In genomic region chr18:80244956-80245730, GRCh38 we compare ENCODE assay signal across 13 cellular contexts. TPM values are rescaled to one million over a fixed set of nuclear protein-coding genes. Genes with fewer than 3 reads are reported as not detected.
A peak's percentile ranks its signal among the peaks of the same experiment; 100 is the strongest.
DNase-seq lines count a peak whose midpoint lies in the region; ATAC-seq and TF ChIP-seq lines count a peak whose summit lies in the region.
"Had no signal": no experiment of that assay in that cellular context is flagged by ENCODE, and none has a peak within 500 bp of the region (broad histone marks: within the 10 kb centered on the region; RNA-seq: fewer than 3 reads in every experiment).

No MANE protein-coding gene starts in this region.

- ATAC-seq in CD4-positive, alpha-beta T cell (ENCODE audit: poor library complexity) = no peak
- ATAC-seq in HG03045 (IDR thresholded peaks at IDR 0.05; ENCODE audit: unreplicated experiment) = no peak
- ATAC-seq: activated naive CD8-positive, alpha-beta T cell treated with anti-CD3 and anti-CD28 coated beads, Interleukin-2, amount 50 U/mL, for 24 hours; stimulated activated naive B cell treated with anti-CD40 and anti-IgM and Interleukin-4, amounts not matched to agents 10 μg/mL and 1 μg/mL and 100 μg/mL, for 72 hours had no signal

- no peaks in the 10 kb centered on the region for H3K9me3 ChIP-seq in CD4-positive, alpha-beta T cell (ENCODE audit: control insufficient read depth, low read length)
- H3K9me3 ChIP-seq in HEK293 (ENCODE audit: control insufficient read depth, insufficient read depth, low read depth, low read length) = no peaks in the 10 kb centered on the region
- H3K9me3 ChIP-seq: ovary had no signal

- no peak for DNase-seq in CD4-positive, alpha-beta T cell
- DNase-seq in coronary artery (ENCODE audit: low spot score) (peak; percentile 58), neural crest cell (ENCODE audit: low read depth, low spot score) (no peak), HUDEP-2 (lab: John Stamatoyannopoulos, UW; ENCODE audit: unreplicated experiment in 76 of 76) (no peak), KG1 (lab: John Stamatoyannopoulos, UW) (no peak), NCI-H510A (lab: John Stamatoyannopoulos, UW) (no peak)
- DNase-seq: activated CD4-positive, alpha-beta T cell treated with anti-CD3 and anti-CD28 coated beads, Interleukin-2, amount 10 ng/mL, durations not matched to agents 7 days and 5 days; activated naive CD8-positive, alpha-beta T cell treated with anti-CD3 and anti-CD28 coated beads, Interleukin-2, amount 50 U/mL, for 24 hours; NCI-H1436 treated with DMSO at 0.1 percent for 48 hours; stimulated activated naive B cell treated with anti-CD40 and anti-IgM and Interleukin-4, amounts not matched to agents 10 μg/mL and 1 μg/mL and 100 μg/mL, for 72 hours had no signal

- no peaks in the 10 kb centered on the region for H3K4me1 Mint-ChIP-seq in CD4-positive, alpha-beta T cell (ENCODE audit: low read depth)
- peaks cover 16% of the 10 kb centered on the region for H3K4me1 Mint-ChIP-seq in neural crest cell

- TF ChIP-seq CTCF in CD4-positive, alpha-beta T cell (IDR thresholded peaks at IDR 0.05) = no peak
- TF ChIP-seq CTCF in HEK293 (tag by site-specific recombination; IDR thresholded peaks at IDR 0.05) = no peak
- no peak for TF ChIP-seq CTCF in coronary artery (IDR thresholded peaks at IDR 0.05)
- no peak for TF ChIP-seq CTCF in neural crest cell (conservative IDR thresholded peaks at IDR 0.05)

- H3K4me3 ChIP-seq in HEK293 (ENCODE audit: low read depth, low read length) (no peak overlapping the region), coronary artery (no peak overlapping the region)

- H3K9me3 Mint-ChIP-seq in CD4-positive, alpha-beta T cell = no peaks in the 10 kb centered on the region
- H3K9me3 Mint-ChIP-seq in neural crest cell = no peaks in the 10 kb centered on the region
- H3K9me3 Mint-ChIP-seq: activated CD4-positive, alpha-beta T cell treated with anti-CD3 and anti-CD28 coated beads, Interleukin-2, amount 10 ng/mL, durations not matched to agents 7 days and 5 days; activated naive CD8-positive, alpha-beta T cell treated with anti-CD3 and anti-CD28 coated beads, Interleukin-2, amount 50 U/mL, for 24 hours; stimulated activated naive B cell treated with anti-CD40 and anti-IgM and Interleukin-4, amounts not matched to agents 10 μg/mL and 1 μg/mL and 100 μg/mL, for 72 hours had no signal

- H3K27ac Mint-ChIP-seq in CD4-positive, alpha-beta T cell = no peak overlapping the region
- H3K27ac Mint-ChIP-seq in neural crest cell (ENCODE audit: unreplicated experiment) = no peak overlapping the region
- H3K27ac Mint-ChIP-seq: activated CD4-positive, alpha-beta T cell treated with anti-CD3 and anti-CD28 coated beads, Interleukin-2, amount 10 ng/mL, durations not matched to agents 7 days and 5 days; activated naive CD8-positive, alpha-beta T cell treated with anti-CD3 and anti-CD28 coated beads, Interleukin-2, amount 50 U/mL, for 24 hours; stimulated activated naive B cell treated with anti-CD40 and anti-IgM and Interleukin-4, amounts not matched to agents 10 μg/mL and 1 μg/mL and 100 μg/mL, for 72 hours had no signal

- H3K4me3 Mint-ChIP-seq in CD4-positive, alpha-beta T cell = peak overlapping the region; percentile 58
- peak overlapping the region; percentile 93 for H3K4me3 Mint-ChIP-seq in neural crest cell

- no peak overlapping the region for H3K27ac ChIP-seq in CD4-positive, alpha-beta T cell (ENCODE audit: low read depth, low read length)
- no peak overlapping the region for H3K27ac ChIP-seq in HEK293 (ENCODE audit: extremely low read depth, low read depth, low read length)
- no peak overlapping the region for H3K27ac ChIP-seq in coronary artery
- H3K27ac ChIP-seq: ovary had no signal

- peaks cover 83% of the 10 kb centered on the region for H3K27me3 Mint-ChIP-seq in CD4-positive, alpha-beta T cell
- no peaks in the 10 kb centered on the region for H3K27me3 Mint-ChIP-seq in neural crest cell (ENCODE audit: low read depth)

- no peaks in the 10 kb centered on the region for H3K36me3 ChIP-seq in HEK293 (ENCODE audit: control insufficient read depth in 2 of 2, insufficient read depth in 1 of 2, low read length in 2 of 2)
- H3K36me3 ChIP-seq: ovary had no signal

- H3K36me3 Mint-ChIP-seq in CD4-positive, alpha-beta T cell (ENCODE audit: low read depth) = no peaks in the 10 kb centered on the region
- H3K36me3 Mint-ChIP-seq in neural crest cell (ENCODE audit: low read depth) = no peaks in the 10 kb centered on the region
- H3K36me3 Mint-ChIP-seq: stimulated activated naive B cell treated with anti-CD40 and anti-IgM and Interleukin-4, amounts not matched to agents 10 μg/mL and 1 μg/mL and 100 μg/mL, for 72 hours had no signal

- intact Hi-C loops in CD4-positive, alpha-beta T cell (cut with DNase I, micrococcal nuclease) = no loop called here

- POLR2A ChIA-PET in CD4-positive, alpha-beta T cell (lab: Charles Lee) = no interaction called here
- POLR2A ChIA-PET in HEK293 (lab: Yijun Ruan, JAX) = no interaction called here

- H3K4me1 ChIP-seq in HEK293 (ENCODE audit: control insufficient read depth, insufficient read depth, low read length) = 0 out of 2 replicates have a peak, but pooled peaks cover 4% of the 10 kb centered on the region

- CTCF ChIA-PET in CD4-positive, alpha-beta T cell (lab: Charles Lee) = no interaction called here
- CTCF ChIA-PET in HEK293 (lab: Yijun Ruan, JAX) = interaction anchor here (0.9 kb wide), 1 partner anchor 88 kb away, joined by 4 read pairs; no protein-coding TSS in a partner anchor

- H3K27me3 ChIP-seq in CD4-positive, alpha-beta T cell (ENCODE audit: control insufficient read depth, insufficient read depth, low read length) = peaks cover 44% of the 10 kb centered on the region
- H3K27me3 ChIP-seq: ovary had no signal

TF ChIP-seq in HEK293, 187 proteins besides CTCF, POLR2A, EP300 and RAD21:
- TF ChIP-seq ZNF416 (tag by site-specific recombination; IDR thresholded peaks at IDR 0.05) (no peak), ZEB2 (tag by site-specific recombination; IDR thresholded peaks at IDR 0.05) (no peak), BCL6B (tag by site-specific recombination; IDR thresholded peaks at IDR 0.05) (no peak), HIC1 (tag by site-specific recombination; IDR thresholded peaks at IDR 0.05) (peak; percentile 25; the same call in 1 of the 2 replicates)
TF ChIP-seq in HEK293: peak in this region for 1.

RNA-seq across cellular contexts. Expression of gene PARD6G, which starts 2.2 kb away (rescaled TPM):
- total RNA-seq in CD4-positive, alpha-beta T cell = 1 to 10 TPM in 1 of 2 experiments, under 1 TPM in 1; 0.38 to 1.1 TPM
- total RNA-seq in neural crest cell = 28.0 and 28.3 TPM in 2 replicates

Comparison
In these comparisons a context has a peak if more than half of its experiments do, and no peak if none do; other contexts are left out.
1. RNA of gene PARD6G, which starts 2.2 kb away (total RNA-seq): 28.0 to 28.3 TPM in neural crest cell; 0.38 to 1.1 TPM in CD4-positive, alpha-beta T cell; every median in the first group is over 10 times any median in the second.